Comparison of ENCODE assay signal across 8 cellular contexts in the genomic region with DNA sequence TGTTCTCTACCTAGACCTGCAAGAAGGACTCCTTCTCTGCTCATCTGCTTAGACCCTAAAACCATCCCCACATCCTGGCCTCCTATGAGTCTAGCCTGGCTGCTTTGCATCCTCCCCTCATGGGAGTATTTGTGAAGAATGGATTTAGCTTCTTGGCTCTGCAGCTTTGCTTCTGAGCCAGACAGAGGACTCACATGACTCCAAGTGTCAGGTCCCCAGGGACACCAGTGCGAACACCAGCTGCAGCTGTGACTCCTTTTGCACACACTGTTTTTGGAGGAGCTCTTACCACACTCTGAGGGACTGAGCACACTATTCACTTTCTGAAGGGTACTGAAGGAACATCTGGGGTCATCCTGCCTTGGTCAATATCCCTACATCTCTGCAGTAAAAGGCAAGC.
DNase-seq lines count a peak whose midpoint lies in the region; ATAC-seq lines count a peak whose summit lies in the region.

No MANE protein-coding gene starts in this region.

- DNase-seq in NCI-H1436 (lab: John Stamatoyannopoulos, UW), result peak; percentile 77
- DNase-seq in head of caudate nucleus, result peak in 36 of 42 donors; percentile 10 to 76 (median 46)
- DNase-seq in ureter (ENCODE audit: low spot score), result peak; percentile 70
- DNase-seq in NOMO-1 (lab: John Stamatoyannopoulos, UW; ENCODE audit: unreplicated experiment in 2 of 2), result no peak
- no peak for DNase-seq in RKO (ENCODE audit: low spot score)
- DNase-seq in NCI-H2227 (lab: John Stamatoyannopoulos, UW; ENCODE audit: unreplicated experiment), result no peak

- ATAC-seq in GM18502 (IDR thresholded peaks at IDR 0.05; ENCODE audit: poor library complexity, unreplicated experiment) (peak; percentile 84), GM21737 (IDR thresholded peaks at IDR 0.05; ENCODE audit: unreplicated experiment) (peak; percentile 71)

- intact Hi-C loops in head of caudate nucleus (cut with DNase I), result no loop called here

Comparison
In these comparisons a context has a peak if more than half of its experiments do, and no peak if none do; other contexts are left out.
1. DNase-seq: peak in NCI-H1436 (single experiment), head of caudate nucleus (36 of 42) and ureter (single experiment); none in NOMO-1 (0 of 2), RKO (single experiment) and NCI-H2227 (single experiment).